1 cellular context compared by ENCODE assay signal in the genomic region with DNA sequence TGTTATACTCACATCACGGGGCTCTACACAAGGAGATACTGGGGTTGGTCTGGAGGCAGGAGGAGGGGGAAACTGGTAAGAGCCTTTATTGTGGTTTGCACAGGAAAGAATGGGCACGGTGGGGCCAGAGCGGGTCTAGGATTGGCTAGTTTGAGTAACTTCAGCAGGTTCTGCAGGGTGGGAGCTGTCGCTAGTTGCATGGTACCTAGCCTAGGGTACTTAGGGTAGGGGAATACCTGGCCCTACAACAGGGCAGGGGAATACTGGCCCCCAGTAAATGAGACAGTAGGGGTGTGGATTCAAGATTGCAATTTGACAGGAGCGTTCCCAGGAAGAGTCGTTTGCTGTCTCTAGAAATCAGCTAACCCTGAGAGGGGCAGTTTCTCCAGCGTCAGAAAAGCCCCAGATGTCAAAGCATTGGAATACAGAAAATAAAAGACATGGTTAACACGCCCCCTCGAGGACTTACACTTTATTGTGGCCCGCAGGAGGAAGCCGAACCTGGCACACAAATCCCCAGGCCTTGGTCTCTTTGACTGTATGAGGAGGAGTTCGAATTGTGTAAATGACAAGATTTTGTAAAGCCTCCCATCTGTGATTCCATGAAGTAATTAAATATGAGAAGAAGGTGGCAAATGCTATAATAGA.
TF ChIP-seq lines count a peak whose summit lies in the region.

No MANE protein-coding gene starts in this region.

TF ChIP-seq in WTC11, 78 proteins besides CTCF, POLR2A, EP300 and RAD21:
- no peak for TF ChIP-seq KAT7 (CRISPR knock-in tag; IDR thresholded peaks at IDR 0.05; ENCODE audit: borderline replicate concordance)
- TF ChIP-seq ZNF396 (CRISPR knock-in tag; IDR thresholded peaks at IDR 0.05; ENCODE audit: borderline replicate concordance), result no peak
- TF ChIP-seq, protein P1, sequence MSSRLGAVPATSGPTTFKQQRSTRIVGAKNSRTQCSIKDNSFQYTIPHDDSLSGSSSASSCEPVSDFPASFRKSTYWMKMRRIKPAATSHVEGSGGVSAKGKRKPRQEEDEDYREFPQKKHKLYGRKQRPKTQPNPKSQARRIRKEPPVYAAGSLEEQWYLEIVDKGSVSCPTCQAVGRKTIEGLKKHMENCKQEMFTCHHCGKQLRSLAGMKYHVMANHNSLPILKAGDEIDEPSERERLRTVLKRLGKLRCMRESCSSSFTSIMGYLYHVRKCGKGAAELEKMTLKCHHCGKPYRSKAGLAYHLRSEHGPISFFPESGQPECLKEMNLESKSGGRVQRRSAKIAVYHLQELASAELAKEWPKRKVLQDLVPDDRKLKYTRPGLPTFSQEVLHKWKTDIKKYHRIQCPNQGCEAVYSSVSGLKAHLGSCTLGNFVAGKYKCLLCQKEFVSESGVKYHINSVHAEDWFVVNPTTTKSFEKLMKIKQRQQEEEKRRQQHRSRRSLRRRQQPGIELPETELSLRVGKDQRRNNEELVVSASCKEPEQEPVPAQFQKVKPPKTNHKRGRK (CRISPR knock-in tag; IDR thresholded peaks at IDR 0.05; ENCODE audit: borderline replicate concordance), result no peak
- TF ChIP-seq TEAD4 (CRISPR knock-in tag; IDR thresholded peaks at IDR 0.05), result no peak
- no peak for TF ChIP-seq CREB1 (CRISPR knock-in tag; IDR thresholded peaks at IDR 0.05)
- TF ChIP-seq, protein P2, sequence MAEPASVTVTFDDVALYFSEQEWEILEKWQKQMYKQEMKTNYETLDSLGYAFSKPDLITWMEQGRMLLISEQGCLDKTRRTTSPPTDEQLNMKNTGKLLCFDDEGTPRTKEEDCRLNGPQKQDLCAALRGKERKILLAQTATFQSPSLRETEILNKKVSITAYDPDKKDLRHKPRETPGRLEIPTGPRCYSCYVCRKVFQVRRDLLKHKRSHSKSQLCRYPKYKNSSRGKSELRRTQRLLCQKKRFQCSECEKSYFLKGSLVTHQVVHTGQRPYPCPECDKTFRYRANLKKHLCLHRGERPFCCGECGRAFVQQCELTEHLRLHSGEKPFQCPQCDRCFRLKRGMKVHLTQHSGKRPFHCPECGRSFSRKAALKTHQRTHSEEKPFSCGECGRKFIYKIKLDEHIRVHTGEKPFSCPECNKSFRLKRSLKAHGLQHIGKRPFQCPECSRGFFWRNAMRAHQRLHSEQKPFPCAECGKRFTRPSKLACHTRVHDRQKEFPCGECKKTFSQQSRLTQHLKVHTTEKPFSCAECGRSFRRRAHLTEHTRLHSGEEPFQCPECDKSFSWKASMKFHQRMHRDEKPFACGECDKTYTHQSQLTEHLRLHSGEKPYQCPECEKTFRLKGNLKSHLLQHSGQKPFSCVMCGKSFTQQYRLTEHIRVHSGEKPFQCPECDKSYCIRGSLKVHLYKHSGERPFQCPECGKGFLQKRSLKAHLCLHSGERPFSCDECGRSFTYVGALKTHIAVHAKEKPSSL (CRISPR knock-in tag; conservative IDR thresholded peaks at IDR 0.05), result no peak
- TF ChIP-seq OVOL2 (CRISPR knock-in tag; IDR thresholded peaks at IDR 0.05; ENCODE audit: borderline replicate concordance), result no peak
- TF ChIP-seq HMGA2 (CRISPR knock-in tag; IDR thresholded peaks at IDR 0.05), result no peak
- TF ChIP-seq, protein P3, sequence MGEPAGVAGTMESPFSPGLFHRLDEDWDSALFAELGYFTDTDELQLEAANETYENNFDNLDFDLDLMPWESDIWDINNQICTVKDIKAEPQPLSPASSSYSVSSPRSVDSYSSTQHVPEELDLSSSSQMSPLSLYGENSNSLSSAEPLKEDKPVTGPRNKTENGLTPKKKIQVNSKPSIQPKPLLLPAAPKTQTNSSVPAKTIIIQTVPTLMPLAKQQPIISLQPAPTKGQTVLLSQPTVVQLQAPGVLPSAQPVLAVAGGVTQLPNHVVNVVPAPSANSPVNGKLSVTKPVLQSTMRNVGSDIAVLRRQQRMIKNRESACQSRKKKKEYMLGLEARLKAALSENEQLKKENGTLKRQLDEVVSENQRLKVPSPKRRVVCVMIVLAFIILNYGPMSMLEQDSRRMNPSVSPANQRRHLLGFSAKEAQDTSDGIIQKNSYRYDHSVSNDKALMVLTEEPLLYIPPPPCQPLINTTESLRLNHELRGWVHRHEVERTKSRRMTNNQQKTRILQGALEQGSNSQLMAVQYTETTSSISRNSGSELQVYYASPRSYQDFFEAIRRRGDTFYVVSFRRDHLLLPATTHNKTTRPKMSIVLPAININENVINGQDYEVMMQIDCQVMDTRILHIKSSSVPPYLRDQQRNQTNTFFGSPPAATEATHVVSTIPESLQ (CRISPR knock-in tag; IDR thresholded peaks at IDR 0.05), result no peak
- TF ChIP-seq, protein P4, sequence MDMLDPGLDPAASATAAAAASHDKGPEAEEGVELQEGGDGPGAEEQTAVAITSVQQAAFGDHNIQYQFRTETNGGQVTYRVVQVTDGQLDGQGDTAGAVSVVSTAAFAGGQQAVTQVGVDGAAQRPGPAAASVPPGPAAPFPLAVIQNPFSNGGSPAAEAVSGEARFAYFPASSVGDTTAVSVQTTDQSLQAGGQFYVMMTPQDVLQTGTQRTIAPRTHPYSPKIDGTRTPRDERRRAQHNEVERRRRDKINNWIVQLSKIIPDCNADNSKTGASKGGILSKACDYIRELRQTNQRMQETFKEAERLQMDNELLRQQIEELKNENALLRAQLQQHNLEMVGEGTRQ (CRISPR knock-in tag; IDR thresholded peaks at IDR 0.05), result no peak
- TF ChIP-seq, protein P5, sequence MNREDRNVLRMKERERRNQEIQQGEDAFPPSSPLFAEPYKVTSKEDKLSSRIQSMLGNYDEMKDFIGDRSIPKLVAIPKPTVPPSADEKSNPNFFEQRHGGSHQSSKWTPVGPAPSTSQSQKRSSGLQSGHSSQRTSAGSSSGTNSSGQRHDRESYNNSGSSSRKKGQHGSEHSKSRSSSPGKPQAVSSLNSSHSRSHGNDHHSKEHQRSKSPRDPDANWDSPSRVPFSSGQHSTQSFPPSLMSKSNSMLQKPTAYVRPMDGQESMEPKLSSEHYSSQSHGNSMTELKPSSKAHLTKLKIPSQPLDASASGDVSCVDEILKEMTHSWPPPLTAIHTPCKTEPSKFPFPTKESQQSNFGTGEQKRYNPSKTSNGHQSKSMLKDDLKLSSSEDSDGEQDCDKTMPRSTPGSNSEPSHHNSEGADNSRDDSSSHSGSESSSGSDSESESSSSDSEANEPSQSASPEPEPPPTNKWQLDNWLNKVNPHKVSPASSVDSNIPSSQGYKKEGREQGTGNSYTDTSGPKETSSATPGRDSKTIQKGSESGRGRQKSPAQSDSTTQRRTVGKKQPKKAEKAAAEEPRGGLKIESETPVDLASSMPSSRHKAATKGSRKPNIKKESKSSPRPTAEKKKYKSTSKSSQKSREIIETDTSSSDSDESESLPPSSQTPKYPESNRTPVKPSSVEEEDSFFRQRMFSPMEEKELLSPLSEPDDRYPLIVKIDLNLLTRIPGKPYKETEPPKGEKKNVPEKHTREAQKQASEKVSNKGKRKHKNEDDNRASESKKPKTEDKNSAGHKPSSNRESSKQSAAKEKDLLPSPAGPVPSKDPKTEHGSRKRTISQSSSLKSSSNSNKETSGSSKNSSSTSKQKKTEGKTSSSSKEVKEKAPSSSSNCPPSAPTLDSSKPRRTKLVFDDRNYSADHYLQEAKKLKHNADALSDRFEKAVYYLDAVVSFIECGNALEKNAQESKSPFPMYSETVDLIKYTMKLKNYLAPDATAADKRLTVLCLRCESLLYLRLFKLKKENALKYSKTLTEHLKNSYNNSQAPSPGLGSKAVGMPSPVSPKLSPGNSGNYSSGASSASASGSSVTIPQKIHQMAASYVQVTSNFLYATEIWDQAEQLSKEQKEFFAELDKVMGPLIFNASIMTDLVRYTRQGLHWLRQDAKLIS (CRISPR knock-in tag; IDR thresholded peaks at IDR 0.05; ENCODE audit: borderline replicate concordance), result no peak
- no peak for TF ChIP-seq ZNF671 (CRISPR knock-in tag; IDR thresholded peaks at IDR 0.05)
- TF ChIP-seq, protein P6, sequence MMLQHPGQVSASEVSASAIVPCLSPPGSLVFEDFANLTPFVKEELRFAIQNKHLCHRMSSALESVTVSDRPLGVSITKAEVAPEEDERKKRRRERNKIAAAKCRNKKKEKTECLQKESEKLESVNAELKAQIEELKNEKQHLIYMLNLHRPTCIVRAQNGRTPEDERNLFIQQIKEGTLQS (CRISPR knock-in tag; conservative IDR thresholded peaks at IDR 0.05), result no peak
- no peak for TF ChIP-seq ETV6 (CRISPR knock-in tag; IDR thresholded peaks at IDR 0.05)
- TF ChIP-seq ZNF263 (CRISPR knock-in tag; IDR thresholded peaks at IDR 0.05; ENCODE audit: low read depth), result no peak
- TF ChIP-seq SOX15 (CRISPR knock-in tag; IDR thresholded peaks at IDR 0.05), result no peak
- no peak for TF ChIP-seq EMX1 (CRISPR knock-in tag; IDR thresholded peaks at IDR 0.05)
